ENCODE assay signal across 39 cellular contexts in genomic region chr10:7662522-7662921, GRCh38. TPM values are rescaled to one million over a fixed set of nuclear protein-coding genes. Genes with fewer than 3 reads are reported as not detected.
"Had no signal": no experiment of that assay in that cellular context is flagged by ENCODE, and none has a peak within 500 bp of the region (broad histone marks: within the 10 kb centered on the region; RNA-seq: fewer than 3 reads in every experiment).

No MANE protein-coding gene starts in this region.

- ATAC-seq: activated CD8-positive, alpha-beta memory T cell treated with anti-CD3 and anti-CD28 coated beads, Interleukin-2, amount 10 ng/mL, durations not matched to agents 7 days and 5 days; activated naive CD8-positive, alpha-beta T cell treated with anti-CD3 and anti-CD28 coated beads, Interleukin-2, amount 50 U/mL, for 24 hours; Right ventricle myocardium inferior; SK-N-SH treated with all-trans-retinoic acid at 6 μM for 48 hours had no signal

- H3K27ac ChIP-seq: brain microvascular endothelial cell, KMS-11, PC-9, RWPE1, WERI-Rb-1 had no signal

- DNase-seq: activated CD4-positive, alpha-beta memory T cell treated with anti-CD3 and anti-CD28 coated beads, Interleukin-2, amount 10 ng/mL, durations not matched to agents 7 days and 5 days; activated CD4-positive, alpha-beta T cell treated with anti-CD3 and anti-CD28 coated beads for 1 hour; activated CD4-positive, alpha-beta T cell treated with anti-CD3 and anti-CD28 coated beads for 48 hours; activated CD4-positive, CD25-positive, alpha-beta regulatory T cell; activated CD8-positive, alpha-beta memory T cell treated with anti-CD3 and anti-CD28 coated beads for 24 hours; activated CD8-positive, alpha-beta memory T cell treated with anti-CD3 and anti-CD28 coated beads, Interleukin-2, amount 10 ng/mL, durations not matched to agents 7 days and 5 days; activated CD8-positive, alpha-beta memory T cell treated with anti-CD3 and anti-CD28 coated beads, Interleukin-2, amount 50 U/mL, for 48 hours; activated effector memory CD4-positive, alpha-beta T cell treated with Interleukin-2 at 50 U/mL for 16 hours; activated naive CD4-positive, alpha-beta T cell treated with anti-CD3 and anti-CD28 coated beads, Interleukin-2, amount 10 ng/mL, durations not matched to agents 7 days and 5 days; activated naive CD8-positive, alpha-beta T cell treated with anti-CD3 and anti-CD28 coated beads, Interleukin-2, amount 50 U/mL, for 24 hours; activated T-cell treated with anti-CD3 and anti-CD28 coated beads, Interleukin-2, amount 50 U/mL, for 48 hours; amniotic stem cell; aorta; brain microvascular endothelial cell; MM.1S; MV-4-11; NCI-H1092; NCI-H1436 treated with DMSO at 0.1 percent for 48 hours; NCI-H1694 treated with DMSO at 0.1 percent for 48 hours; NCI-H2029 treated with DMSO at 0.1 percent for 48 hours; NCI-H2107; NCI-H2171; NCI-H510A; NCI-H526; NCI-H748 treated with DMSO at 0.1 percent for 48 hours; NK-92 treated with Interleukin-12 subunit alpha and Interleukin-12 subunit beta, amount 100 ng/mL, for 24 hours; PC-9; SIG-M5; T-helper 1 cell; T1000; WERI-Rb-1 had no signal

- H3K9ac ChIP-seq: KMS-11 had no signal

- H3K36me3 ChIP-seq: brain microvascular endothelial cell, WERI-Rb-1 had no signal

- H3K4me3 ChIP-seq: PC-9 had no signal

RNA-seq across cellular contexts. Expression of gene ITIH5, which starts 4.2 kb away (rescaled TPM):
- total RNA-seq: activated CD4-positive, alpha-beta memory T cell treated with anti-CD3 and anti-CD28 coated beads, Interleukin-2, amount 10 ng/mL, durations not matched to agents 7 days and 5 days; activated CD8-positive, alpha-beta memory T cell treated with anti-CD3 and anti-CD28 coated beads, Interleukin-2, amount 10 ng/mL, durations not matched to agents 7 days and 5 days; LHCN-M2; OCI-LY7; PC-9; T-helper 2 cell treated with Interferon-gamma antibody and Interleukin-4, amounts not matched to agents 100 ng/mL and 5 ng/mL, for 36 hours had no signal

RNA-seq across cellular contexts. Expression of gene ITIH2, which starts 40.6 kb away (rescaled TPM):
- total RNA-seq: activated CD4-positive, alpha-beta memory T cell treated with anti-CD3 and anti-CD28 coated beads, Interleukin-2, amount 10 ng/mL, durations not matched to agents 7 days and 5 days; activated CD8-positive, alpha-beta memory T cell treated with anti-CD3 and anti-CD28 coated beads, Interleukin-2, amount 10 ng/mL, durations not matched to agents 7 days and 5 days; LHCN-M2; OCI-LY7; PC-9; Right ventricle myocardium inferior; SK-MEL-5; T-helper 2 cell treated with Interferon-gamma antibody and Interleukin-4, amounts not matched to agents 100 ng/mL and 5 ng/mL, for 36 hours had no signal
